ENCODE assay signal across 8 cellular contexts in the genomic region with DNA sequence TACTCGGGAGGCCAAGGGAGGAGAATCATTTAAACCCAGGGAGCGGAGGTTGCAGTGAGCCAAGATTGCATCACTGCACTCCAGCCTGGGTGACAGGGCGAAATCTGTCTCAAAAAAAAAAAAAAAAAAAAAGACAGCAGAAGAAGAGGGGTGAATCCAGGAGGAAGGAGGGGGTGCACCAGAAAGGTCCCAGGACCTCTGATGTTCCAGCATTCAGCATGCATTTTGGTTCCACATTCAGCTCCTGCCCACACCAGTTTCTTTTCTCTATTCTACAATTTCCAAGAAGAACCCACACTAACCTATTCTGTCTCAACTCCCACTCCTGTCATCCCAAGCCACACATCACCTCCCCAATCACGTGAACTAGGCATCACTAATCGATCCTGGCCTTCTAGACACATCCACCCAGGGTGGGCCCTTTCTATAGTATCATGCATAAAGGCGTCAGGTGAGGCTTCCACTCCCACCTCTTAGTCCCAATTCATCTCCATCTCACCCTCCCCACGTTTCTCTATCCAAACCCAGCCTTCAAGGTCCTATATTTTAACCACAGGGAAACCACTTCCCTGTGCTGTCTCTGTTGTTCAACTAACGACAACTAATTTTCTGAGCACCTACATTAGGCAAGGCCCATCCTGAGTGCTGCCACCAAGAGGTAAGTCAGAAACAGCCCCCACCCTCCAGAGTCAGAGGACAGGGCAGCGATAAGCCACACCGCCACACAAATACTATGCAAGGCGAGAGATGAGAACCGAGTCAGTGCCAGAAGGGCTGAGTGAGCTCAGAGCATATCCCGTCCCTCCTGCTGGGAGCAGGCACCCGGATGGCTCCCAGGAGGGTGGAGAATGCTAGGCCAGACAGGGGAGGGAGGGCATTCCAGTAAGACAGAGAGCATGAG. TPM values are rescaled to one million over a fixed set of nuclear protein-coding genes. Genes with fewer than 3 reads are reported as not detected.
DNase-seq lines count a peak whose midpoint lies in the region; ATAC-seq and TF ChIP-seq lines count a peak whose summit lies in the region.

No MANE protein-coding gene starts in this region.

- TF ChIP-seq CTCF in AG04450 (IDR thresholded peaks at IDR 0.05; ENCODE audit: low read depth, low read length) (0 out of 2 replicates have a peak, but pooled peaks have one; percentile 18), fibroblast of mammary gland (conservative IDR thresholded peaks at IDR 0.05; ENCODE audit: control insufficient read depth, insufficient read depth, low read depth, low read length) (peak; percentile 21), osteoblast (IDR thresholded peaks at IDR 0.05; ENCODE audit: extremely low read depth, low read depth, low read length) (peak; percentile 34)

- H3K27me3 ChIP-seq in AG04450 (ENCODE audit: control insufficient read depth, insufficient read depth, low read length): no peaks in the 10 kb centered on the region
- H3K27me3 ChIP-seq in osteoblast (ENCODE audit: insufficient read depth, low read length): no peaks in the 10 kb centered on the region
- H3K27me3 ChIP-seq in aorta (ENCODE audit: control insufficient read depth in 1 of 2, insufficient read depth in 2 of 2, low read length in 1 of 2): no peaks in the 10 kb centered on the region

- DNase-seq in AG04450 (ENCODE audit: low read depth, low spot score) (peak; percentile 54), NCI-H69 (lab: John Stamatoyannopoulos, UW) (peak; percentile 83), activated T-cell treated with anti-CD3 and anti-CD28 coated beads for 4 hours (peak; percentile 50), fibroblast of mammary gland (ENCODE audit: low read depth) (peak; percentile 89), osteoblast (ENCODE audit: insufficient read length, low spot score, missing footprints) (peak; percentile 94), aorta (peak; percentile 84 to 86)

- H3K4me2 ChIP-seq in osteoblast (ENCODE audit: insufficient read depth, low read length): peak overlapping the region; percentile 96

- H3K4me3 ChIP-seq in AG04450 (ENCODE audit: low read depth, low read length) (peak overlapping the region; percentile 81), fibroblast of mammary gland (ENCODE audit: control insufficient read depth, low read depth, low read length) (peak overlapping the region; percentile 88), osteoblast (ENCODE audit: insufficient read depth, low read length) (peak overlapping the region; percentile 86), aorta (ENCODE audit: low read length in 2 of 2) (no peak overlapping the region)

- H3K79me2 ChIP-seq in osteoblast (ENCODE audit: insufficient read depth, low read length): peaks cover 77% of the 10 kb centered on the region

- peaks cover 18% of the 10 kb centered on the region for H4K20me1 ChIP-seq in osteoblast (ENCODE audit: insufficient read depth, low read length)

- peak overlapping the region; percentile 31 for H3K27ac ChIP-seq in AG04450 (ENCODE audit: low read depth, low read length)
- H3K27ac ChIP-seq in osteoblast (ENCODE audit: low read depth, low read length): peak overlapping the region; percentile 97
- H3K27ac ChIP-seq in aorta (ENCODE audit: low read depth in 1 of 2, low read length in 2 of 2): peak overlapping the region in 1 of 2 donors; percentile 83

- intact Hi-C loops in aorta (cut with DNase I): no loop called here

- H3K4me1 ChIP-seq in osteoblast (ENCODE audit: insufficient read depth, low read length): peaks cover 74% of the 10 kb centered on the region
- peaks cover 4 to 9% of the 10 kb centered on the region in 2 donors for H3K4me1 ChIP-seq in aorta (ENCODE audit: control insufficient read depth in 1 of 2, insufficient read depth in 2 of 2, low read length in 2 of 2)

- ATAC-seq in GM18508 (IDR thresholded peaks at IDR 0.05; ENCODE audit: insufficient read depth, unreplicated experiment) (peak; percentile 69), HG02943 (IDR thresholded peaks at IDR 0.05; ENCODE audit: low read depth, unreplicated experiment) (peak; percentile 64), aorta (ENCODE audit: low FRiP score) (peak; percentile 61)

- no peaks in the 10 kb centered on the region for H3K9me3 ChIP-seq in AG04450 (ENCODE audit: control insufficient read depth, insufficient read depth, low read length)
- H3K9me3 ChIP-seq in osteoblast (ENCODE audit: low read depth, low read length): no peaks in the 10 kb centered on the region
- no peaks in the 10 kb centered on the region for H3K9me3 ChIP-seq in aorta (ENCODE audit: control insufficient read depth, low read length)

- no peak overlapping the region for H2AFZ ChIP-seq in osteoblast (ENCODE audit: low read length)

- WGBS in aorta, 2 donors: 30 to 32% methylated on average over 14 of the region's 14 CpGs

- CTCF ChIA-PET in AG04450 (lab: Charles Lee): interaction anchor here (0.6 to 1.1 kb wide), 7 partner anchors 9 to 1000 kb away, joined by 3 to 7 read pairs (median 3); no protein-coding TSS in a partner anchor

- POLR2A ChIA-PET in AG04450 (lab: Yijun Ruan, JAX): interaction anchor here (1.1 to 1.3 kb wide), 4 partner anchors 18 to 59 kb away, joined by 3 to 4 read pairs (median 4); no protein-coding TSS in a partner anchor

- H3K36me3 ChIP-seq in osteoblast (ENCODE audit: insufficient read depth, low read length) (peaks cover 5% of the 10 kb centered on the region), aorta (ENCODE audit: control insufficient read depth in 1 of 2, insufficient read depth in 2 of 2, low read length in 1 of 2) (no peaks in the 10 kb centered on the region)

RNA-seq across cellular contexts. Expression of a gene that starts 2.2 kb away (rescaled TPM):
- polyA plus RNA-seq in AG04450 (2011; rRNA removed) (161 and 182 TPM in 2 replicates), aorta (100 to 1,000 TPM in 1 of 2 donors, 10 to 100 TPM in 1; 97.3 to 160 TPM)
- 120 and 127 TPM in 2 replicates for polyA minus RNA-seq in AG04450 (2011; rRNA and poly(A)+ RNA removed)
- total RNA-seq in osteoblast (112 and 113 TPM in 2 replicates), aorta (100 to 1,000 TPM; 227 to 256 TPM)

Comparison
In these comparisons a context has a peak if more than half of its experiments do, and no peak if none do; other contexts are left out.
1. H3K4me3 ChIP-seq: peak in AG04450 (single experiment), fibroblast of mammary gland (single experiment) and osteoblast (single experiment); none in aorta (0 of 2).
2. Peak in every context shown above with its lines, with median percentiles within 50 percentile points of each other: DNase-seq, CTCF ChIP-seq and ATAC-seq.